Comparison of ENCODE assay signal across 2 cellular contexts in genomic region chr16:769201-769769, GRCh38.
TF ChIP-seq lines count a peak whose summit lies in the region.

No MANE protein-coding gene starts in this region.

TF ChIP-seq in GM23338, 12 proteins besides CTCF, POLR2A, EP300 and RAD21:
- TF ChIP-seq ZNF331 (CRISPR knock-in tag; IDR thresholded peaks at IDR 0.05; ENCODE audit: low read depth) (no peak), EZH2phosphoT487 (IDR thresholded peaks at IDR 0.05; ENCODE audit: unreplicated experiment) (no peak), STAT1 (IDR thresholded peaks at IDR 0.05; ENCODE audit: unreplicated experiment) (no peak), POLR2AphosphoS5 (IDR thresholded peaks at IDR 0.05; ENCODE audit: low read depth) (no peak), ZNF462 (CRISPR knock-in tag; IDR thresholded peaks at IDR 0.05) (no peak), NANOG (IDR thresholded peaks at IDR 0.05; ENCODE audit: borderline replicate concordance) (no peak), ZNF114 (CRISPR knock-in tag; IDR thresholded peaks at IDR 0.05) (no peak), EZH2 (IDR thresholded peaks at IDR 0.05; ENCODE audit: low read depth, unreplicated experiment) (no peak), JUNB (IDR thresholded peaks at IDR 0.05; ENCODE audit: unreplicated experiment) (no peak), REST (IDR thresholded peaks at IDR 0.05; ENCODE audit: unreplicated experiment) (no peak), CREB1 (CRISPR knock-in tag; IDR thresholded peaks at IDR 0.05; ENCODE audit: low read depth) (no peak)
- TF ChIP-seq, protein P1, sequence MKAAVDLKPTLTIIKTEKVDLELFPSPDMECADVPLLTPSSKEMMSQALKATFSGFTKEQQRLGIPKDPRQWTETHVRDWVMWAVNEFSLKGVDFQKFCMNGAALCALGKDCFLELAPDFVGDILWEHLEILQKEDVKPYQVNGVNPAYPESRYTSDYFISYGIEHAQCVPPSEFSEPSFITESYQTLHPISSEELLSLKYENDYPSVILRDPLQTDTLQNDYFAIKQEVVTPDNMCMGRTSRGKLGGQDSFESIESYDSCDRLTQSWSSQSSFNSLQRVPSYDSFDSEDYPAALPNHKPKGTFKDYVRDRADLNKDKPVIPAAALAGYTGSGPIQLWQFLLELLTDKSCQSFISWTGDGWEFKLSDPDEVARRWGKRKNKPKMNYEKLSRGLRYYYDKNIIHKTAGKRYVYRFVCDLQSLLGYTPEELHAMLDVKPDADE (IDR thresholded peaks at IDR 0.05), result no peak

TF ChIP-seq in K562, 482 proteins besides CTCF, POLR2A, EP300 and RAD21:
- TF ChIP-seq ATF2 (CRISPR knock-in tag; IDR thresholded peaks at IDR 0.05), result no peak
- TF ChIP-seq PURB (CRISPR knock-in tag; IDR thresholded peaks at IDR 0.05; ENCODE audit: low read depth), result no peak
- no peak for TF ChIP-seq ZNF75A (CRISPR knock-in tag; IDR thresholded peaks at IDR 0.05)
- TF ChIP-seq PCBP1 (IDR thresholded peaks at IDR 0.05; ENCODE audit: low read depth, low read length, poor library complexity, severe bottlenecking), result no peak
- TF ChIP-seq TBL1XR1 (IDR thresholded peaks at IDR 0.05; ENCODE audit: low read length in 2 of 2), result no peak
- TF ChIP-seq, protein P2, sequence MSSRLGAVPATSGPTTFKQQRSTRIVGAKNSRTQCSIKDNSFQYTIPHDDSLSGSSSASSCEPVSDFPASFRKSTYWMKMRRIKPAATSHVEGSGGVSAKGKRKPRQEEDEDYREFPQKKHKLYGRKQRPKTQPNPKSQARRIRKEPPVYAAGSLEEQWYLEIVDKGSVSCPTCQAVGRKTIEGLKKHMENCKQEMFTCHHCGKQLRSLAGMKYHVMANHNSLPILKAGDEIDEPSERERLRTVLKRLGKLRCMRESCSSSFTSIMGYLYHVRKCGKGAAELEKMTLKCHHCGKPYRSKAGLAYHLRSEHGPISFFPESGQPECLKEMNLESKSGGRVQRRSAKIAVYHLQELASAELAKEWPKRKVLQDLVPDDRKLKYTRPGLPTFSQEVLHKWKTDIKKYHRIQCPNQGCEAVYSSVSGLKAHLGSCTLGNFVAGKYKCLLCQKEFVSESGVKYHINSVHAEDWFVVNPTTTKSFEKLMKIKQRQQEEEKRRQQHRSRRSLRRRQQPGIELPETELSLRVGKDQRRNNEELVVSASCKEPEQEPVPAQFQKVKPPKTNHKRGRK (tag; IDR thresholded peaks at IDR 0.05), result no peak
- no peak for TF ChIP-seq PRPF4 (IDR thresholded peaks at IDR 0.05; ENCODE audit: insufficient read depth, low read depth, low read length, poor library complexity, severe bottlenecking)
- TF ChIP-seq FOXA1 (IDR thresholded peaks at IDR 0.05; ENCODE audit: borderline replicate concordance), result no peak
- TF ChIP-seq BCL6 (CRISPR knock-in tag; IDR thresholded peaks at IDR 0.05), result no peak
- TF ChIP-seq ZNF668 (CRISPR knock-in tag; IDR thresholded peaks at IDR 0.05), result no peak
- no peak for TF ChIP-seq KDM2B (CRISPR knock-in tag; IDR thresholded peaks at IDR 0.05)
- no peak for TF ChIP-seq ZNF316 (IDR thresholded peaks at IDR 0.05)
- TF ChIP-seq ZFP36 (IDR thresholded peaks at IDR 0.05; ENCODE audit: low read depth, low read length, partially characterized antibody), result no peak
